In the genomic region with DNA sequence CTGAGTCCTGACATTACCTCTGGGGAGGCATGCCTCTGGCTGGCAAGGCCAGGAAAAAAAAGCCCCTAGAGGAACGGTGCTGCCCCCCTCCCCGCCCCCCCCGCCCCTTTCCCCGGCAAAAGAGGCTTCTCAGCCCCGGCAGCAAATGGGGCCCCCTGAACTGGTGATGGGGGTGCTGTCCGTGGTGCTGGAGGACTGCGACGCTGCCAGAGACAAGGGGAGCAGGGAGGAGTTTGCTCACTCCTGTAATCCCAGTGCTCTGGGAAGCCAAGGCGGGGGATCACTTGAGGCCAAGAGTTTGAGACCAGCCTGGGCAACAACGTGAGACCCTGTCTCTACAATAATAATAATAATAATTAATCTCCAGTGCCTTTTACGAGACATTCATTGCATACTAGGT, we compare ENCODE assay signal across 2 cellular contexts.
A peak's percentile ranks its signal among the peaks of the same experiment; 100 is the strongest.
TF ChIP-seq lines count a peak whose summit lies in the region.

No MANE protein-coding gene starts in this region.

TF ChIP-seq in PFSK-1, 5 proteins besides CTCF, POLR2A, EP300 and RAD21 (continued from another document):
- TF ChIP-seq, protein P1, sequence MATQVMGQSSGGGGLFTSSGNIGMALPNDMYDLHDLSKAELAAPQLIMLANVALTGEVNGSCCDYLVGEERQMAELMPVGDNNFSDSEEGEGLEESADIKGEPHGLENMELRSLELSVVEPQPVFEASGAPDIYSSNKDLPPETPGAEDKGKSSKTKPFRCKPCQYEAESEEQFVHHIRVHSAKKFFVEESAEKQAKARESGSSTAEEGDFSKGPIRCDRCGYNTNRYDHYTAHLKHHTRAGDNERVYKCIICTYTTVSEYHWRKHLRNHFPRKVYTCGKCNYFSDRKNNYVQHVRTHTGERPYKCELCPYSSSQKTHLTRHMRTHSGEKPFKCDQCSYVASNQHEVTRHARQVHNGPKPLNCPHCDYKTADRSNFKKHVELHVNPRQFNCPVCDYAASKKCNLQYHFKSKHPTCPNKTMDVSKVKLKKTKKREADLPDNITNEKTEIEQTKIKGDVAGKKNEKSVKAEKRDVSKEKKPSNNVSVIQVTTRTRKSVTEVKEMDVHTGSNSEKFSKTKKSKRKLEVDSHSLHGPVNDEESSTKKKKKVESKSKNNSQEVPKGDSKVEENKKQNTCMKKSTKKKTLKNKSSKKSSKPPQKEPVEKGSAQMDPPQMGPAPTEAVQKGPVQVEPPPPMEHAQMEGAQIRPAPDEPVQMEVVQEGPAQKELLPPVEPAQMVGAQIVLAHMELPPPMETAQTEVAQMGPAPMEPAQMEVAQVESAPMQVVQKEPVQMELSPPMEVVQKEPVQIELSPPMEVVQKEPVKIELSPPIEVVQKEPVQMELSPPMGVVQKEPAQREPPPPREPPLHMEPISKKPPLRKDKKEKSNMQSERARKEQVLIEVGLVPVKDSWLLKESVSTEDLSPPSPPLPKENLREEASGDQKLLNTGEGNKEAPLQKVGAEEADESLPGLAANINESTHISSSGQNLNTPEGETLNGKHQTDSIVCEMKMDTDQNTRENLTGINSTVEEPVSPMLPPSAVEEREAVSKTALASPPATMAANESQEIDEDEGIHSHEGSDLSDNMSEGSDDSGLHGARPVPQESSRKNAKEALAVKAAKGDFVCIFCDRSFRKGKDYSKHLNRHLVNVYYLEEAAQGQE (IDR thresholded peaks at IDR 0.05; ENCODE audit: insufficient read depth in 1 of 2, low read depth in 2 of 2, low read length in 2 of 2), result peak; percentile 92 to 94

TF ChIP-seq in K562, 482 proteins besides CTCF, POLR2A, EP300 and RAD21 (continued from another document and continues in another):
- TF ChIP-seq, protein P1 (CRISPR knock-in tag; IDR thresholded peaks at IDR 0.05; ENCODE audit: low read depth), result peak; percentile 92
- no peak for TF ChIP-seq CREB1 (IDR thresholded peaks at IDR 0.05)
- peak; percentile 35; the same call in 1 of the 2 replicates for TF ChIP-seq CREB1 (CRISPR knock-in tag; IDR thresholded peaks at IDR 0.05)
- TF ChIP-seq ETV5 (CRISPR knock-in tag; IDR thresholded peaks at IDR 0.05; ENCODE audit: low read depth), result peak; percentile 25; the same call in 1 of the 2 replicates
- TF ChIP-seq TEAD1 (CRISPR knock-in tag; IDR thresholded peaks at IDR 0.05), result 0 out of 4 replicates have a peak, but pooled peaks of 1 of the 2 experiments have one; percentile 37
- TF ChIP-seq, protein P2, sequence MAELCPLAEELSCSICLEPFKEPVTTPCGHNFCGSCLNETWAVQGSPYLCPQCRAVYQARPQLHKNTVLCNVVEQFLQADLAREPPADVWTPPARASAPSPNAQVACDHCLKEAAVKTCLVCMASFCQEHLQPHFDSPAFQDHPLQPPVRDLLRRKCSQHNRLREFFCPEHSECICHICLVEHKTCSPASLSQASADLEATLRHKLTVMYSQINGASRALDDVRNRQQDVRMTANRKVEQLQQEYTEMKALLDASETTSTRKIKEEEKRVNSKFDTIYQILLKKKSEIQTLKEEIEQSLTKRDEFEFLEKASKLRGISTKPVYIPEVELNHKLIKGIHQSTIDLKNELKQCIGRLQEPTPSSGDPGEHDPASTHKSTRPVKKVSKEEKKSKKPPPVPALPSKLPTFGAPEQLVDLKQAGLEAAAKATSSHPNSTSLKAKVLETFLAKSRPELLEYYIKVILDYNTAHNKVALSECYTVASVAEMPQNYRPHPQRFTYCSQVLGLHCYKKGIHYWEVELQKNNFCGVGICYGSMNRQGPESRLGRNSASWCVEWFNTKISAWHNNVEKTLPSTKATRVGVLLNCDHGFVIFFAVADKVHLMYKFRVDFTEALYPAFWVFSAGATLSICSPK (IDR thresholded peaks at IDR 0.05; ENCODE audit: borderline replicate concordance), result no peak
- 0 out of 4 replicates have a peak, but pooled peaks of 1 of the 2 experiments have one; percentile 43 for TF ChIP-seq SRF (CRISPR knock-in tag; IDR thresholded peaks at IDR 0.05)
- TF ChIP-seq, protein P3, sequence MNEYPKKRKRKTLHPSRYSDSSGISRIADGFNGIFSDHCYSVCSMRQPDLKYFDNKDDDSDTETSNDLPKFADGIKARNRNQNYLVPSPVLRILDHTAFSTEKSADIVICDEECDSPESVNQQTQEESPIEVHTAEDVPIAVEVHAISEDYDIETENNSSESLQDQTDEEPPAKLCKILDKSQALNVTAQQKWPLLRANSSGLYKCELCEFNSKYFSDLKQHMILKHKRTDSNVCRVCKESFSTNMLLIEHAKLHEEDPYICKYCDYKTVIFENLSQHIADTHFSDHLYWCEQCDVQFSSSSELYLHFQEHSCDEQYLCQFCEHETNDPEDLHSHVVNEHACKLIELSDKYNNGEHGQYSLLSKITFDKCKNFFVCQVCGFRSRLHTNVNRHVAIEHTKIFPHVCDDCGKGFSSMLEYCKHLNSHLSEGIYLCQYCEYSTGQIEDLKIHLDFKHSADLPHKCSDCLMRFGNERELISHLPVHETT (CRISPR knock-in tag; conservative IDR thresholded peaks at IDR 0.05 in 1 of 2, IDR thresholded peaks at IDR 0.05 in 1 of 2), result peak in 1 of 2 experiments; percentile 83; a peak in 1 of 4 replicates
- TF ChIP-seq KLF1 (tag; IDR thresholded peaks at IDR 0.05), result no peak
- TF ChIP-seq PRMT5 (CRISPR knock-in tag; IDR thresholded peaks at IDR 0.05), result peak; percentile 89
- TF ChIP-seq RCOR1 (IDR thresholded peaks at IDR 0.05; ENCODE audit: borderline replicate concordance in 1 of 2, low read depth in 2 of 2, low read length in 2 of 2), result peak in 1 of 2 experiments; percentile 81; a peak in 2 of 4 replicates
- no peak for TF ChIP-seq MTA1 (IDR thresholded peaks at IDR 0.05; ENCODE audit: borderline replicate concordance)
- TF ChIP-seq, protein P4, sequence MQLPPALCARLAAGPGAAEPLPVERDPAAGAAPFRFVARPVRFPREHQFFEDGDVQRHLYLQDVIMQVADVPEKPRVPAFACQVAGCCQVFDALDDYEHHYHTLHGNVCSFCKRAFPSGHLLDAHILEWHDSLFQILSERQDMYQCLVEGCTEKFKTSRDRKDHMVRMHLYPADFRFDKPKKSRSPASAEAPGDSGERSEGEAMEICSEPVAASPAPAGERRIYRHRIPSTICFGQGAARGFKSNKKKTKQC (CRISPR knock-in tag; IDR thresholded peaks at IDR 0.05), result peak; percentile 86; the same call in 1 of the 2 replicates
- no peak for TF ChIP-seq ZFX (CRISPR knock-in tag; IDR thresholded peaks at IDR 0.05)
- peak; percentile 50; the same call in 1 of the 2 replicates for TF ChIP-seq CREM (IDR thresholded peaks at IDR 0.05; ENCODE audit: low read depth)
- TF ChIP-seq, protein P5, sequence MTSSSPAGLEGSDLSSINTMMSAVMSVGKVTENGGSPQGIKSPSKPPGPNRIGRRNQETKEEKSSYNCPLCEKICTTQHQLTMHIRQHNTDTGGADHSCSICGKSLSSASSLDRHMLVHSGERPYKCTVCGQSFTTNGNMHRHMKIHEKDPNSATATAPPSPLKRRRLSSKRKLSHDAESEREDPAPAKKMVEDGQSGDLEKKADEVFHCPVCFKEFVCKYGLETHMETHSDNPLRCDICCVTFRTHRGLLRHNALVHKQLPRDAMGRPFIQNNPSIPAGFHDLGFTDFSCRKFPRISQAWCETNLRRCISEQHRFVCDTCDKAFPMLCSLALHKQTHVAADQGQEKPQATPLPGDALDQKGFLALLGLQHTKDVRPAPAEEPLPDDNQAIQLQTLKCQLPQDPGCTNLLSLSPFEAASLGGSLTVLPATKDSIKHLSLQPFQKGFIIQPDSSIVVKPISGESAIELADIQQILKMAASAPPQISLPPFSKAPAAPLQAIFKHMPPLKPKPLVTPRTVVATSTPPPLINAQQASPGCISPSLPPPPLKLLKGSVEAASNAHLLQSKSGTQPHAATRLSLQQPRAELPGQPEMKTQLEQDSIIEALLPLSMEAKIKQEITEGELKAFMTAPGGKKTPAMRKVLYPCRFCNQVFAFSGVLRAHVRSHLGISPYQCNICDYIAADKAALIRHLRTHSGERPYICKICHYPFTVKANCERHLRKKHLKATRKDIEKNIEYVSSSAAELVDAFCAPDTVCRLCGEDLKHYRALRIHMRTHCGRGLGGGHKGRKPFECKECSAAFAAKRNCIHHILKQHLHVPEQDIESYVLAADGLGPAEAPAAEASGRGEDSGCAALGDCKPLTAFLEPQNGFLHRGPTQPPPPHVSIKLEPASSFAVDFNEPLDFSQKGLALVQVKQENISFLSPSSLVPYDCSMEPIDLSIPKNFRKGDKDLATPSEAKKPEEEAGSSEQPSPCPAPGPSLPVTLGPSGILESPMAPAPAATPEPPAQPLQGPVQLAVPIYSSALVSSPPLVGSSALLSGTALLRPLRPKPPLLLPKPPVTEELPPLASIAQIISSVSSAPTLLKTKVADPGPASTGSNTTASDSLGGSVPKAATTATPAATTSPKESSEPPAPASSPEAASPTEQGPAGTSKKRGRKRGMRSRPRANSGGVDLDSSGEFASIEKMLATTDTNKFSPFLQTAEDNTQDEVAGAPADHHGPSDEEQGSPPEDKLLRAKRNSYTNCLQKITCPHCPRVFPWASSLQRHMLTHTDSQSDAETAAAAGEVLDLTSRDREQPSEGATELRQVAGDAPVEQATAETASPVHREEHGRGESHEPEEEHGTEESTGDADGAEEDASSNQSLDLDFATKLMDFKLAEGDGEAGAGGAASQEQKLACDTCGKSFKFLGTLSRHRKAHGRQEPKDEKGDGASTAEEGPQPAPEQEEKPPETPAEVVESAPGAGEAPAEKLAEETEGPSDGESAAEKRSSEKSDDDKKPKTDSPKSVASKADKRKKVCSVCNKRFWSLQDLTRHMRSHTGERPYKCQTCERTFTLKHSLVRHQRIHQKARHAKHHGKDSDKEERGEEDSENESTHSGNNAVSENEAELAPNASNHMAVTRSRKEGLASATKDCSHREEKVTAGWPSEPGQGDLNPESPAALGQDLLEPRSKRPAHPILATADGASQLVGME (CRISPR knock-in tag; IDR thresholded peaks at IDR 0.05), result no peak
- TF ChIP-seq, protein P6, sequence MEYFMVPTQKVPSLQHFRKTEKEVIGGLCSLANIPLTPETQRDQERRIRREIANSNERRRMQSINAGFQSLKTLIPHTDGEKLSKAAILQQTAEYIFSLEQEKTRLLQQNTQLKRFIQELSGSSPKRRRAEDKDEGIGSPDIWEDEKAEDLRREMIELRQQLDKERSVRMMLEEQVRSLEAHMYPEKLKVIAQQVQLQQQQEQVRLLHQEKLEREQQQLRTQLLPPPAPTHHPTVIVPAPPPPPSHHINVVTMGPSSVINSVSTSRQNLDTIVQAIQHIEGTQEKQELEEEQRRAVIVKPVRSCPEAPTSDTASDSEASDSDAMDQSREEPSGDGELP (CRISPR knock-in tag; IDR thresholded peaks at IDR 0.05; ENCODE audit: borderline replicate concordance), result peak; percentile 31; the same call in 1 of the 2 replicates
- TF ChIP-seq ARHGAP35 (IDR thresholded peaks at IDR 0.05; ENCODE audit: partially characterized antibody), result no peak
- peak; percentile 56; the same call in 1 of the 2 replicates for TF ChIP-seq ZBTB7A (IDR thresholded peaks at IDR 0.05; ENCODE audit: borderline replicate concordance, control insufficient read depth, low read depth, low read length)
- no peak for TF ChIP-seq ARID1B (IDR thresholded peaks at IDR 0.05)
- TF ChIP-seq C11orf30 (IDR thresholded peaks at IDR 0.05; ENCODE audit: low read depth), result no peak
- no peak for TF ChIP-seq ATF7 (IDR thresholded peaks at IDR 0.05)
- TF ChIP-seq, protein P7, sequence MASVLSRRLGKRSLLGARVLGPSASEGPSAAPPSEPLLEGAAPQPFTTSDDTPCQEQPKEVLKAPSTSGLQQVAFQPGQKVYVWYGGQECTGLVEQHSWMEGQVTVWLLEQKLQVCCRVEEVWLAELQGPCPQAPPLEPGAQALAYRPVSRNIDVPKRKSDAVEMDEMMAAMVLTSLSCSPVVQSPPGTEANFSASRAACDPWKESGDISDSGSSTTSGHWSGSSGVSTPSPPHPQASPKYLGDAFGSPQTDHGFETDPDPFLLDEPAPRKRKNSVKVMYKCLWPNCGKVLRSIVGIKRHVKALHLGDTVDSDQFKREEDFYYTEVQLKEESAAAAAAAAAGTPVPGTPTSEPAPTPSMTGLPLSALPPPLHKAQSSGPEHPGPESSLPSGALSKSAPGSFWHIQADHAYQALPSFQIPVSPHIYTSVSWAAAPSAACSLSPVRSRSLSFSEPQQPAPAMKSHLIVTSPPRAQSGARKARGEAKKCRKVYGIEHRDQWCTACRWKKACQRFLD (CRISPR knock-in tag; IDR thresholded peaks at IDR 0.05), result 0 out of 2 replicates have a peak, but pooled peaks have one; percentile 25
- TF ChIP-seq, protein P8, sequence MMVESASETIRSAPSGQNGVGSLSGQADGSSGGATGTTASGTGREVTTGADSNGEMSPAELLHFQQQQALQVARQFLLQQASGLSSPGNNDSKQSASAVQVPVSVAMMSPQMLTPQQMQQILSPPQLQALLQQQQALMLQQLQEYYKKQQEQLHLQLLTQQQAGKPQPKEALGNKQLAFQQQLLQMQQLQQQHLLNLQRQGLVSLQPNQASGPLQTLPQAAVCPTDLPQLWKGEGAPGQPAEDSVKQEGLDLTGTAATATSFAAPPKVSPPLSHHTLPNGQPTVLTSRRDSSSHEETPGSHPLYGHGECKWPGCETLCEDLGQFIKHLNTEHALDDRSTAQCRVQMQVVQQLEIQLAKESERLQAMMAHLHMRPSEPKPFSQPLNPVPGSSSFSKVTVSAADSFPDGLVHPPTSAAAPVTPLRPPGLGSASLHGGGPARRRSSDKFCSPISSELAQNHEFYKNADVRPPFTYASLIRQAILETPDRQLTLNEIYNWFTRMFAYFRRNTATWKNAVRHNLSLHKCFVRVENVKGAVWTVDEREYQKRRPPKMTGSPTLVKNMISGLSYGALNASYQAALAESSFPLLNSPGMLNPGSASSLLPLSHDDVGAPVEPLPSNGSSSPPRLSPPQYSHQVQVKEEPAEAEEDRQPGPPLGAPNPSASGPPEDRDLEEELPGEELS (CRISPR knock-in tag; IDR thresholded peaks at IDR 0.05; ENCODE audit: borderline replicate concordance), result no peak
